8 cellular contexts compared by ENCODE assay signal in the genomic region with DNA sequence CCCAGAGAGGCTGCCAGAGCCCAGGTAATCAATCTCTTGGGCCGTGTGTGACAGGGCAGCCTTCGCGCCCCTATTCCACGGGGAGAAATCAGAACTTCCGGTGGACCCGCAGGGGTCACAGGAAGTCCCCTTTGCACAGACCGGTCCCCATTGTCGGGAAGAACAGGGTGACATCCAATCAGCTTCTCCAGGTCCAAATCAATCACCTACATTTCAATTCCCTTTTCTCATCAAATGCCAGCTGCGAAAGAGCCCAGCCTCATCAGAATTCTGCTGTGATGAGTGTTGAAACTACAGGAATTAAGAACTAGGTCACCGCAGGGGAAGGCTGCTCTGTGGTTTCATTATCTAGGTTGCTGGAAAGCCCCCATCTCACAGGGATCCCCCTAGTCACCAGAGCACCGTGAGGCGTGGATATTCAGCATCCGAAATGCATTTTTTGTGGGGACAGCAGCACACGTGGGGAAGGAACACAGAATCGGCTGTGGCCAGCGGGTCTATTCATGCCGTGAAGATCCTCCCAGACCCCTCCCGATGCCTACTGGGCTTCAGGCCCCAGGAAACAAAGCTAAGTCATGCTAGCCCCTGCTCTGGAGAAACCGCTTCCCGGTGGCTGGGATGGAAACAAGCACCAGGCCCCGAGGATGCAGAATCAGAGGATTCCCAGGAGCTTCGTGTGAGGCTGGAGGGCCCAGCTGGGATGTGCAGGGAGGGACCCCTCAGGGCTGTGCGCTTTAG.
DNase-seq lines count a peak whose midpoint lies in the region; ATAC-seq, FAIRE-seq and TF ChIP-seq lines count a peak whose summit lies in the region.
"Had no signal": no experiment of that assay in that cellular context is flagged by ENCODE, and none has a peak within 500 bp of the region (broad histone marks: within the 10 kb centered on the region; RNA-seq: fewer than 3 reads in every experiment).

No MANE protein-coding gene starts in this region.

- no peaks in the 10 kb centered on the region for H3K79me1 ChIP-seq in mesendoderm (ENCODE audit: low read length)

- H3K18ac ChIP-seq in mesendoderm (ENCODE audit: low read length), result no peak overlapping the region

- no peak overlapping the region for H2BK15ac ChIP-seq in mesendoderm (replicated peaks; ENCODE audit: low read depth)

- no peaks in the 10 kb centered on the region for H3K79me2 ChIP-seq in mesendoderm (ENCODE audit: control insufficient read depth, insufficient read depth, low read length)

- no peak overlapping the region for H3K56ac ChIP-seq in mesendoderm (ENCODE audit: low read length)

- H3K9ac ChIP-seq in kidney (ENCODE audit: low read length in 2 of 2), result no peak overlapping the region
- no peak overlapping the region for H3K9ac ChIP-seq in mesendoderm (ENCODE audit: low read length)

- no peak overlapping the region for H2BK120ac ChIP-seq in mesendoderm (ENCODE audit: low read depth, low read length)

- H3K36me3 ChIP-seq in kidney (ENCODE audit: control insufficient read depth in 1 of 2, insufficient read depth in 2 of 2, low read length in 2 of 2), result no peaks in the 10 kb centered on the region
- H3K36me3 ChIP-seq in mesendoderm (ENCODE audit: control insufficient read depth, insufficient read depth, low read length), result no peaks in the 10 kb centered on the region

- no peak for TF ChIP-seq CTCF in kidney (IDR thresholded peaks at IDR 0.05; ENCODE audit: borderline replicate concordance, extremely low read depth, insufficient read depth)

- FAIRE-seq in kidney (lab: Jason Lieb, UNC), result no peak

- peak; percentile 82 for ATAC-seq in HG03135 (IDR thresholded peaks at IDR 0.05; ENCODE audit: unreplicated experiment)

- H2AK5ac ChIP-seq in mesendoderm (ENCODE audit: low read length), result no peak overlapping the region

- no peak overlapping the region for H2BK5ac ChIP-seq in mesendoderm (ENCODE audit: low read length)

- peak; percentile 59 for DNase-seq in GM19240 (ENCODE audit: insufficient read length, low spot score)
- DNase-seq in activated CD8-positive, alpha-beta memory T cell treated with anti-CD3 and anti-CD28 coated beads, Interleukin-2, amount 50 U/mL, for 4 hours, result peak; percentile 63
- peak; percentile 28 for DNase-seq in inferior parietal cortex (ENCODE audit: extremely low spot score)
- peak; percentile 73 for DNase-seq in stimulated activated CD8-positive, alpha-beta memory T cell treated with anti-CD3 and anti-CD28 coated beads, Interleukin-4, amount 100 ng/mL, for 48 hours
- no peak for DNase-seq in kidney
- DNase-seq in mesendoderm, result no peak

- no peak overlapping the region for H3K4me2 ChIP-seq in mesendoderm (ENCODE audit: low read length)

- no peak overlapping the region for H4K8ac ChIP-seq in mesendoderm (ENCODE audit: low read depth, low read length)

- H3K23ac ChIP-seq in mesendoderm (ENCODE audit: low read length), result no peak overlapping the region

- no peaks in the 10 kb centered on the region for H3K27me3 ChIP-seq in mesendoderm (ENCODE audit: insufficient read depth, low read length, poor library complexity)

- H3K4ac ChIP-seq in mesendoderm (ENCODE audit: low read depth, low read length), result no peak overlapping the region

- peak overlapping the region in 1 of 2 donors; percentile 29 for H3K4me3 ChIP-seq in kidney (ENCODE audit: low read length in 2 of 2)
- H3K4me3 ChIP-seq in mesendoderm (ENCODE audit: low read length), result no peak overlapping the region
- H3K4me3 ChIP-seq: SK-N-MC had no signal

- H3K4me1 ChIP-seq in kidney (ENCODE audit: control insufficient read depth in 1 of 2, insufficient read depth in 1 of 2, low read depth in 1 of 2, low read length in 2 of 2) (peaks cover 4 to 11% of the 10 kb centered on the region in 2 donors), mesendoderm (ENCODE audit: control insufficient read depth, low read depth, low read length) (no peaks in the 10 kb centered on the region)

- H3K27ac ChIP-seq in kidney (ENCODE audit: low read depth in 2 of 2, low read length in 2 of 2) (no peak overlapping the region), mesendoderm (ENCODE audit: low read depth, low read length) (no peak overlapping the region)
- H3K27ac ChIP-seq: SK-N-MC had no signal

- no CpG with 5 or more reads among the region's 23 CpGs for WGBS in mesendoderm (ENCODE audit: extremely low coverage, insufficient coverage, low lambda C conversion rate)

- H4K5ac ChIP-seq in mesendoderm (ENCODE audit: low read length), result no peak overlapping the region

- no peaks in the 10 kb centered on the region for H3K9me3 ChIP-seq in kidney (ENCODE audit: control insufficient read depth in 1 of 2, low read length in 2 of 2)

- intact Hi-C loops in kidney (cut with DNase I), result no loop called here

Comparison
In these comparisons a context has a peak if more than half of its experiments do, and no peak if none do; other contexts are left out.
1. DNase-seq: peak in GM19240 (single experiment), activated CD8-positive, alpha-beta memory T cell treated with anti-CD3 and anti-CD28 coated beads, Interleukin-2, amount 50 U/mL, for 4 hours (single experiment), inferior parietal cortex (single experiment) and stimulated activated CD8-positive, alpha-beta memory T cell treated with anti-CD3 and anti-CD28 coated beads, Interleukin-4, amount 100 ng/mL, for 48 hours (single experiment); none in kidney (single experiment) and mesendoderm (single experiment).